In genomic region chr7:130277763-130278643, GRCh38 we compare ENCODE assay signal across 1 cellular context.
TF ChIP-seq lines count a peak whose summit lies in the region.

No MANE protein-coding gene starts in this region.

TF ChIP-seq in SK-N-SH, 30 proteins besides CTCF, POLR2A, EP300 and RAD21:
- TF ChIP-seq EZH2phosphoT487 (IDR thresholded peaks at IDR 0.05; ENCODE audit: borderline replicate concordance, low read depth) (no peak), USF1 (IDR thresholded peaks at IDR 0.05; ENCODE audit: borderline replicate concordance, low read depth) (no peak), TAF1 (IDR thresholded peaks at IDR 0.05; ENCODE audit: borderline replicate concordance, low read depth, low read length) (no peak), FOSL2 (IDR thresholded peaks at IDR 0.05; ENCODE audit: borderline replicate concordance, low read depth) (no peak), SMC3 (IDR thresholded peaks at IDR 0.05; ENCODE audit: low read depth, low read length) (peak; percentile 58), ZBTB33 (IDR thresholded peaks at IDR 0.05; ENCODE audit: borderline replicate concordance, low read depth) (peak; percentile 42; the same call in 1 of the 2 replicates)
